In genomic region chr11:32833921-32834320, GRCh38 we compare ENCODE assay signal across 2 cellular contexts.
TF ChIP-seq lines count a peak whose summit lies in the region.

No MANE protein-coding gene starts in this region.

TF ChIP-seq in GM23338, 12 proteins besides CTCF, POLR2A, EP300 and RAD21:
- TF ChIP-seq STAT1 (IDR thresholded peaks at IDR 0.05; ENCODE audit: unreplicated experiment), result no peak
- TF ChIP-seq JUNB (IDR thresholded peaks at IDR 0.05; ENCODE audit: unreplicated experiment), result no peak
- no peak for TF ChIP-seq ZNF462 (CRISPR knock-in tag; IDR thresholded peaks at IDR 0.05)
- TF ChIP-seq EZH2phosphoT487 (IDR thresholded peaks at IDR 0.05; ENCODE audit: unreplicated experiment), result no peak
- no peak for TF ChIP-seq EZH2 (IDR thresholded peaks at IDR 0.05; ENCODE audit: low read depth, unreplicated experiment)
- no peak for TF ChIP-seq CREB1 (CRISPR knock-in tag; IDR thresholded peaks at IDR 0.05; ENCODE audit: low read depth)
- no peak for TF ChIP-seq ZNF331 (CRISPR knock-in tag; IDR thresholded peaks at IDR 0.05; ENCODE audit: low read depth)

TF ChIP-seq in H1, 55 proteins besides CTCF, POLR2A, EP300 and RAD21:
- TF ChIP-seq NRF1 (IDR thresholded peaks at IDR 0.05; ENCODE audit: low read depth, low read length) (no peak), NANOG (IDR thresholded peaks at IDR 0.05; ENCODE audit: insufficient read depth, low read depth, low read length, poor library complexity, severe bottlenecking) (no peak), ASH2L (IDR thresholded peaks at IDR 0.05; ENCODE audit: low read length) (no peak), ATF3 (IDR thresholded peaks at IDR 0.05; ENCODE audit: insufficient read depth, low read depth, low read length) (no peak), SP2 (IDR thresholded peaks at IDR 0.05; ENCODE audit: low read length) (no peak), FOSL1 (IDR thresholded peaks at IDR 0.05; ENCODE audit: insufficient read depth, low read depth, low read length) (no peak), E2F6 (IDR thresholded peaks at IDR 0.05) (no peak)
